Comparison of ENCODE assay signal across 8 cellular contexts in the genomic region with DNA sequence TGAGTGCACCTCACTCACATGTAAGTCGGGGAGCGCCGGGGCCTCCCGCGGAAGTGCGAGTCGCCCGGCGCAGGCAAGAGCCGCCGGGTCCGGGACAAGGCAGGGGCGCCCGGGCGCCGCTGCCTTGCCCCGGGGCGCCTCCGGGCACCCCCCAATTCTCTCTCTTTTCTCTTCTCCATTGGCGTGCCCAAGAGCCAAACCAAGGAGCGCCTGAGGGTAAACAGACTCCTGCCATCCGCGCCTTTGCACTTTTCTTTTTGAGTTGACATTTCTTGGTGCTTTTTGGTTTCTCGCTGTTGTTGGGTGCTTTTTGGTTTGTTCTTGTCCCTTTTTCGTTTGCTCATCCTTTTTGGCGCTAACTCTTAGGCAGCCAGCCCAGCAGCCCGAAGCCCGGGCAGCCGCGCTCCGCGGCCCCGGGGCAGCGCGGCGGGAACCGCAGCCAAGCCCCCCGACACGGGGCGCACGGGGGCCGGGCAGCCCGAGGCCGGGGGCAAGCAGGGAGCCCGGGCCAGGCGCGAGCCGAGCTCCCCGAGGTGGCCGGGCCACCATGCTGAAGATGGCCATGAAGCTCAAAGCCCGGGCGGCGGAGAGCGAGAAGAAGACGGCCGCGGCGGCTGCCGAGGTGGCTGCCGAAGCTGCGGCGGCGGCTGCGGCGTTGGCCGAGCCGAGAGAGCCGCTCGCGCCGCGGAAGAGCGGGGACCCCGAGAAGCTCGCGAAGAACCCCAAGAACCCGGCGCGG. TPM values are rescaled to one million over a fixed set of nuclear protein-coding genes. Genes with fewer than 3 reads are reported as not detected.
DNase-seq lines count a peak whose midpoint lies in the region; ATAC-seq and TF ChIP-seq lines count a peak whose summit lies in the region.

No MANE protein-coding gene starts in this region.

- H3K4me1 Mint-ChIP-seq in endodermal cell = peaks cover 16% of the 10 kb centered on the region

- TF ChIP-seq POLR2A in Peyer's patch (IDR thresholded peaks at IDR 0.05) = no peak

- peaks cover 0 to 12% (median 6%) of the 10 kb centered on the region in 4 donors for H3K4me1 ChIP-seq in Peyer's patch
- H3K4me1 ChIP-seq in endodermal cell (ENCODE audit: control insufficient read depth, insufficient read depth, low read length) = peaks cover 11% of the 10 kb centered on the region
- H3K4me1 ChIP-seq in neuron (ENCODE audit: insufficient read depth, low read length) = peaks cover 22% of the 10 kb centered on the region
- H3K4me1 ChIP-seq in foreskin keratinocyte = peaks cover 14% of the 10 kb centered on the region

- TF ChIP-seq CTCF in Peyer's patch (IDR thresholded peaks at IDR 0.05) (no peak), endodermal cell (conservative IDR thresholded peaks at IDR 0.05) (no peak), foreskin keratinocyte (conservative IDR thresholded peaks at IDR 0.05) (no peak)

- H3K27ac Mint-ChIP-seq in endodermal cell = peak overlapping the region; percentile 88

- H3K9me3 ChIP-seq in Peyer's patch (no peaks in the 10 kb centered on the region), endodermal cell (ENCODE audit: control insufficient read depth, low read length) (no peaks in the 10 kb centered on the region), neuron (ENCODE audit: low read length) (no peaks in the 10 kb centered on the region)

- ATAC-seq in HG02759 (IDR thresholded peaks at IDR 0.05; ENCODE audit: unreplicated experiment) = no peak
- no peak for ATAC-seq in foreskin keratinocyte
- no peak for ATAC-seq in GM21737 (IDR thresholded peaks at IDR 0.05; ENCODE audit: unreplicated experiment)
- no peak for ATAC-seq in HG02973 (IDR thresholded peaks at IDR 0.05; ENCODE audit: unreplicated experiment)

- H3K9me3 Mint-ChIP-seq in endodermal cell = no peaks in the 10 kb centered on the region

- DNase-seq in Peyer's patch (no peak), endodermal cell (no peak), foreskin keratinocyte (no peak)

- H3K4me3 Mint-ChIP-seq in endodermal cell = peak overlapping the region; percentile 90

- peaks cover 1% of the 10 kb centered on the region for H3K27me3 Mint-ChIP-seq in endodermal cell (ENCODE audit: insufficient read depth)

- H3K27ac ChIP-seq in Peyer's patch = peak overlapping the region; percentile 95 to 99 (median 98)
- no peak overlapping the region for H3K27ac ChIP-seq in endodermal cell (ENCODE audit: low read depth, low read length)
- H3K27ac ChIP-seq in foreskin keratinocyte = no peak overlapping the region

- H2AFZ ChIP-seq in neuron (ENCODE audit: low read depth, low read length) = no peak overlapping the region

- peak overlapping the region; percentile 69 for H3K9ac ChIP-seq in endodermal cell (ENCODE audit: extremely low read depth, low read length, poor library complexity, severe bottlenecking)

- H3K36me3 ChIP-seq in Peyer's patch = no peaks in the 10 kb centered on the region
- peaks cover 5% of the 10 kb centered on the region for H3K36me3 ChIP-seq in endodermal cell (ENCODE audit: control insufficient read depth, insufficient read depth, low read length)
- H3K36me3 ChIP-seq in neuron (ENCODE audit: insufficient read depth, low read length) = no peaks in the 10 kb centered on the region

- H3K36me3 Mint-ChIP-seq in endodermal cell (ENCODE audit: low read depth) = no peaks in the 10 kb centered on the region

- WGBS in endodermal cell (ENCODE audit: insufficient coverage in 1 of 2, insufficient read length in 1 of 2), 2 experiments = 10 to 27% methylated on average over 13 to 79 of the region's 79 CpGs

- H3K27me3 ChIP-seq in Peyer's patch (no peaks in the 10 kb centered on the region), endodermal cell (ENCODE audit: control insufficient read depth, insufficient read depth, low read length, poor library complexity, severe bottlenecking) (no peaks in the 10 kb centered on the region), neuron (ENCODE audit: insufficient read depth, low read length) (no peaks in the 10 kb centered on the region), foreskin keratinocyte (peaks cover 10% of the 10 kb centered on the region)

- H3K4me3 ChIP-seq in GM08714 (ENCODE audit: low read length) = peak overlapping the region; percentile 72
- H3K4me3 ChIP-seq in Peyer's patch = peak overlapping the region; percentile 79 to 98 (median 88)
- H3K4me3 ChIP-seq in endodermal cell (ENCODE audit: low read length) = peak overlapping the region; percentile 86
- peak overlapping the region; percentile 98 for H3K4me3 ChIP-seq in neuron (ENCODE audit: low read length)

RNA-seq across cellular contexts. Expression of gene GNAS, which starts 37.0 kb away (rescaled TPM):
- 100 to 1,000 TPM; 382 to 889 (median 658) TPM for total RNA-seq in Peyer's patch
- total RNA-seq in endodermal cell = 1,000 to 10,000 TPM; 1,246 to 1,267 TPM
- 1,275 TPM for polyA plus RNA-seq in endodermal cell (2013, experiment 1 of 2)
- 1,251 TPM for polyA plus RNA-seq in endodermal cell (2013, experiment 2 of 2)
- 697 and 702 TPM in 2 replicates for total RNA-seq in foreskin keratinocyte
- 862 and 881 TPM in 2 replicates for polyA plus RNA-seq in foreskin keratinocyte

RNA-seq across cellular contexts. Expression of gene GNAS-AS1, which starts 38.8 kb away (rescaled TPM):
- 1 to 10 TPM in 1 of 4 donors, under 1 TPM in 1, not detected in 2; 0.67 to 1.3 TPM for total RNA-seq in Peyer's patch
- 1 to 10 TPM; 9.3 to 9.7 TPM for total RNA-seq in endodermal cell
- polyA plus RNA-seq in endodermal cell (2013, experiment 1 of 2) = 3.9 TPM
- 2.5 TPM for polyA plus RNA-seq in endodermal cell (2013, experiment 2 of 2)
- 0.27 and 0.63 TPM in 2 replicates for total RNA-seq in foreskin keratinocyte
- 0.16 and 0.39 TPM in 2 replicates for polyA plus RNA-seq in foreskin keratinocyte

Comparison
In these comparisons a context has a peak if more than half of its experiments do, and no peak if none do; other contexts are left out.
1. H3K27ac ChIP-seq: peak in Peyer's patch (4 of 4); none in endodermal cell (single experiment) and foreskin keratinocyte (single experiment).
2. Peak in every context shown above with its lines, with median percentiles within 50 percentile points of each other: H3K4me3 ChIP-seq.